Comparison of ENCODE assay signal across 23 cellular contexts in the genomic region with DNA sequence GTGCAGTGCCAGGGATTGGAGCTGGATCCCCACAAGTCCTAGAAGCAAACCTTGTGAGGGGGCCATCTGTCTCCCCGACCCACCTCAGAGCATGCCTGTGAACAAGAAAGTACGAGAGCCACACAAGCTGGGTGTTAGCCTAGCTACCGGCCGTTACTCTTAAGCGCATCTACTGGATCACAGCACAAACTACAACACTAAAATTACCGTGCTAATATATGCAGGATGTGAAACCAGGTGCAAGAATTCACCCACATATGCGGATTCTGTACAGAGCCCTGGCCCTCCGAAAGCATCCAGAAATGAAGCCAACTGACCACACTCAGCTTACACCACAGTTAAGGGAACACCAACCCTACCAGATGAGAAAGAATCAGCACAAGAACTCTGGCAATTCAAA. TPM values are rescaled to one million over a fixed set of nuclear protein-coding genes. Genes with fewer than 3 reads are reported as not detected.
DNase-seq lines count a peak whose midpoint lies in the region; ATAC-seq and TF ChIP-seq lines count a peak whose summit lies in the region.
"Had no signal": no experiment of that assay in that cellular context is flagged by ENCODE, and none has a peak within 500 bp of the region (broad histone marks: within the 10 kb centered on the region; RNA-seq: fewer than 3 reads in every experiment).

No MANE protein-coding gene starts in this region.

- intact Hi-C loops in uterus (cut with DNase I; ENCODE audit: low total_unique reads): no loop called here

- H3K27me3 Mint-ChIP-seq in chondrocyte (ENCODE audit: low read depth): peaks cover 18% of the 10 kb centered on the region
- H3K27me3 Mint-ChIP-seq: effector memory CD8-positive, alpha-beta T cell; stimulated activated naive CD8-positive, alpha-beta T cell treated with anti-CD3 and anti-CD28 coated beads, Interleukin-15, amount 100 ng/mL, for 72 hours had no signal

- no peak for TF ChIP-seq POLR2A in uterus (IDR thresholded peaks at IDR 0.05)

- H3K4me1 Mint-ChIP-seq in chondrocyte (ENCODE audit: low read depth): no peaks in the 10 kb centered on the region
- H3K4me1 Mint-ChIP-seq: immature natural killer cell; stimulated activated naive CD8-positive, alpha-beta T cell treated with anti-CD3 and anti-CD28 coated beads, Interleukin-15, amount 100 ng/mL, for 72 hours had no signal

- H3K9me3 ChIP-seq in uterus: no peaks in the 10 kb centered on the region
- H3K9me3 ChIP-seq: ovary had no signal

- no peaks in the 10 kb centered on the region for H3K36me3 ChIP-seq in uterus
- H3K36me3 ChIP-seq: ovary had no signal

- no peak overlapping the region for H3K4me3 Mint-ChIP-seq in chondrocyte (ENCODE audit: unreplicated experiment)
- H3K4me3 Mint-ChIP-seq: immature natural killer cell; stimulated activated naive CD8-positive, alpha-beta T cell treated with anti-CD3 and anti-CD28 coated beads, Interleukin-15, amount 100 ng/mL, for 72 hours had no signal

- no peak overlapping the region for H3K4me3 ChIP-seq in uterus
- H3K4me3 ChIP-seq: ovary had no signal

- TF ChIP-seq CTCF in chondrocyte (IDR thresholded peaks at IDR 0.05): no peak
- TF ChIP-seq CTCF in uterus (IDR thresholded peaks at IDR 0.05): no peak

- no peak overlapping the region for H3K27ac Mint-ChIP-seq in chondrocyte (ENCODE audit: unreplicated experiment)
- H3K27ac Mint-ChIP-seq: immature natural killer cell; stimulated activated naive CD8-positive, alpha-beta T cell treated with anti-CD3 and anti-CD28 coated beads, Interleukin-15, amount 100 ng/mL, for 72 hours had no signal

- peaks cover 2% of the 10 kb centered on the region for H3K9me3 Mint-ChIP-seq in chondrocyte (ENCODE audit: low read depth)
- H3K9me3 Mint-ChIP-seq: effector memory CD8-positive, alpha-beta T cell; immature natural killer cell; stimulated activated naive CD8-positive, alpha-beta T cell treated with anti-CD3 and anti-CD28 coated beads, Interleukin-15, amount 100 ng/mL, for 72 hours had no signal

- H3K27ac ChIP-seq in uterus: no peak overlapping the region
- H3K27ac ChIP-seq: ovary had no signal

- no peaks in the 10 kb centered on the region for H3K36me3 Mint-ChIP-seq in chondrocyte (ENCODE audit: low read depth)

- H3K4me1 ChIP-seq in uterus: no peaks in the 10 kb centered on the region

- ATAC-seq in GM18502 (IDR thresholded peaks at IDR 0.05; ENCODE audit: poor library complexity, unreplicated experiment): peak; percentile 94
- ATAC-seq in GM21423 (IDR thresholded peaks at IDR 0.05; ENCODE audit: unreplicated experiment): peak; percentile 76
- peak; percentile 85 for ATAC-seq in HG03095 (IDR thresholded peaks at IDR 0.05; ENCODE audit: unreplicated experiment)
- ATAC-seq: effector memory CD8-positive, alpha-beta T cell; SK-N-SH treated with all-trans-retinoic acid at 6 μM for 48 hours; stimulated activated naive CD8-positive, alpha-beta T cell treated with anti-CD3 and anti-CD28 coated beads, Interleukin-15, amount 100 ng/mL, for 72 hours had no signal

- no peaks in the 10 kb centered on the region for H3K27me3 ChIP-seq in uterus
- H3K27me3 ChIP-seq: ovary had no signal

- DNase-seq in cerebellum (ENCODE audit: low spot score) (peak; percentile 22), UCSD-AML1 (lab: John Stamatoyannopoulos, UW; ENCODE audit: unreplicated experiment) (no peak), chondrocyte (ENCODE audit: low spot score) (no peak), uterus (no peak), NCI-H82 treated with DMSO at 0.1 percent for 48 hours (lab: John Stamatoyannopoulos, UW; ENCODE audit: unreplicated experiment) (no peak)
- DNase-seq: activated CD4-positive, alpha-beta T cell treated with anti-CD3 and anti-CD28 coated beads for 1 hour; activated effector memory CD4-positive, alpha-beta T cell treated with anti-CD3 and anti-CD28 coated beads, Interleukin-2, amount 50 U/mL, for 16 hours; central memory CD4-positive, alpha-beta T cell; effector memory CD8-positive, alpha-beta T cell; head of caudate nucleus; immature natural killer cell; IMR-90; NCI-H1694; NK-92 treated with Interleukin-12 subunit alpha and Interleukin-12 subunit beta, amount 100 ng/mL, for 24 hours; ovary; stimulated activated CD4-positive, alpha-beta T cell treated with anti-CD3 and anti-CD28 coated beads, Interleukin-1b, Interleukin-23, amount 100 ng/mL, for 48 hours; stimulated activated naive CD8-positive, alpha-beta T cell treated with anti-CD3 and anti-CD28 coated beads, Interleukin-15, amount 100 ng/mL, for 72 hours had no signal

RNA-seq across cellular contexts. Expression of a gene that starts 16.0 kb away (rescaled TPM):
- total RNA-seq in cerebellum (not detected), chondrocyte (not detected in 3 replicates), uterus (1 to 10 TPM in 1 of 4 donors, not detected in 3; 1.0 TPM)
- total RNA-seq: Daoy, IMR-90, ureter had no signal

RNA-seq across cellular contexts. Expression of a gene that starts 37.5 kb away (rescaled TPM):
- not detected for total RNA-seq in cerebellum
- total RNA-seq in chondrocyte: not detected in 3 replicates
- total RNA-seq in uterus: not detected
- total RNA-seq: Daoy, IMR-90, ureter had no signal
